Comparison of ENCODE assay signal across 1 cellular context in genomic region chr16:30953511-30954124, GRCh38.
TF ChIP-seq lines count a peak whose summit lies in the region.

No MANE protein-coding gene starts in this region.

TF ChIP-seq in HepG2, 621 proteins besides CTCF, POLR2A, EP300 and RAD21 (continued from another document and continues in another):
- TF ChIP-seq PRDM15 (CRISPR knock-in tag; IDR thresholded peaks at IDR 0.05) (no peak), KLF12 (CRISPR knock-in tag; IDR thresholded peaks at IDR 0.05; ENCODE audit: borderline replicate concordance) (no peak), AGO2 (optimal IDR thresholded peaks at IDR 0.05; ENCODE audit: low read depth, low read length) (peak; percentile 97), TSC22D2 (CRISPR knock-in tag; IDR thresholded peaks at IDR 0.05; ENCODE audit: borderline replicate concordance) (no peak), ZFY (CRISPR knock-in tag; IDR thresholded peaks at IDR 0.05) (peak; percentile 61), TMF1 (CRISPR knock-in tag; IDR thresholded peaks at IDR 0.05; ENCODE audit: low read depth) (no peak), PCBP1 (IDR thresholded peaks at IDR 0.05; ENCODE audit: borderline replicate concordance, low read depth, low read length) (no peak), ZMYM3 (CRISPR knock-in tag; IDR thresholded peaks at IDR 0.05) (peak; percentile 67; the same call in 1 of the 2 replicates), ZNF773 (CRISPR knock-in tag; IDR thresholded peaks at IDR 0.05; ENCODE audit: borderline replicate concordance) (no peak), ZNF879 (CRISPR knock-in tag; IDR thresholded peaks at IDR 0.05) (peak; percentile 9; the same call in 1 of the 2 replicates), PATZ1 (CRISPR knock-in tag; IDR thresholded peaks at IDR 0.05) (peak; percentile 51; the same call in 1 of the 2 replicates), ZSCAN31 (CRISPR knock-in tag; IDR thresholded peaks at IDR 0.05; ENCODE audit: low read depth) (no peak; the same call in none of the 2 replicates), ZMYM4 (CRISPR knock-in tag; IDR thresholded peaks at IDR 0.05) (peak; percentile 25; the same call in 1 of the 2 replicates), NPAS2 (CRISPR knock-in tag; IDR thresholded peaks at IDR 0.05; ENCODE audit: borderline replicate concordance) (no peak), ZNF30 (CRISPR knock-in tag; IDR thresholded peaks at IDR 0.05) (no peak), KDM2A (CRISPR knock-in tag; IDR thresholded peaks at IDR 0.05; ENCODE audit: borderline replicate concordance, low read depth) (peak; percentile 89), HMG20B (CRISPR knock-in tag; conservative IDR thresholded peaks at IDR 0.05) (no peak), CENPBD1 (CRISPR knock-in tag; IDR thresholded peaks at IDR 0.05; ENCODE audit: borderline replicate concordance, low read depth) (no peak), NFE2L2 (IDR thresholded peaks at IDR 0.05; ENCODE audit: low read length) (no peak), AKNA (CRISPR knock-in tag; IDR thresholded peaks at IDR 0.05; ENCODE audit: borderline replicate concordance) (no peak), HNF4G (IDR thresholded peaks at IDR 0.05; ENCODE audit: borderline replicate concordance, low read depth, low read length) (no peak; the same call in 1 of the 2 replicates), HNF4G (CRISPR knock-in tag; IDR thresholded peaks at IDR 0.05; ENCODE audit: borderline replicate concordance, low read depth) (no peak), CHD2 (IDR thresholded peaks at IDR 0.05; ENCODE audit: low read depth, low read length) (no peak), CEBPZ (IDR thresholded peaks at IDR 0.05; ENCODE audit: low read length) (no peak), CCAR2 (optimal IDR thresholded peaks at IDR 0.05; ENCODE audit: low read depth, low read length) (no peak), CBX5 (CRISPR knock-in tag; IDR thresholded peaks at IDR 0.05; ENCODE audit: borderline replicate concordance) (no peak), FOXC1 (CRISPR knock-in tag; IDR thresholded peaks at IDR 0.05; ENCODE audit: borderline replicate concordance) (0 out of 2 replicates have a peak, but pooled peaks have one; percentile 3), SMAD1 (CRISPR knock-in tag; IDR thresholded peaks at IDR 0.05; ENCODE audit: borderline replicate concordance, low read depth) (no peak), FOXO4 (CRISPR knock-in tag; conservative IDR thresholded peaks at IDR 0.05) (no peak), CENPX (CRISPR knock-in tag; IDR thresholded peaks at IDR 0.05) (no peak), CEBPG (CRISPR knock-in tag; IDR thresholded peaks at IDR 0.05) (no peak; the same call in none of the 2 replicates), SIX4 (CRISPR knock-in tag; IDR thresholded peaks at IDR 0.05) (no peak), EZH2 (conservative IDR thresholded peaks at IDR 0.05; ENCODE audit: low read depth, low read length) (no peak), HOXA5 (CRISPR knock-in tag; IDR thresholded peaks at IDR 0.05) (no peak), MAFG (CRISPR knock-in tag; IDR thresholded peaks at IDR 0.05) (no peak), IKZF5 (CRISPR knock-in tag; IDR thresholded peaks at IDR 0.05) (peak; percentile 55; the same call in 1 of the 2 replicates), BRD4 (CRISPR knock-in tag; IDR thresholded peaks at IDR 0.05) (0 out of 2 replicates have a peak, but pooled peaks have one; percentile 4), ZNF180 (CRISPR knock-in tag; IDR thresholded peaks at IDR 0.05; ENCODE audit: borderline replicate concordance, low read depth) (no peak), NR1H2 (CRISPR knock-in tag; IDR thresholded peaks at IDR 0.05; ENCODE audit: borderline replicate concordance, low read depth) (no peak), ZNF484 (CRISPR knock-in tag; IDR thresholded peaks at IDR 0.05; ENCODE audit: borderline replicate concordance, low read depth) (no peak), STAT6 (CRISPR knock-in tag; IDR thresholded peaks at IDR 0.05; ENCODE audit: borderline replicate concordance) (no peak), YEATS4 (CRISPR knock-in tag; IDR thresholded peaks at IDR 0.05; ENCODE audit: borderline replicate concordance) (no peak), TRIM24 (CRISPR knock-in tag; IDR thresholded peaks at IDR 0.05) (no peak), ZNF883 (CRISPR knock-in tag; IDR thresholded peaks at IDR 0.05; ENCODE audit: not compliant biosample characterization) (peak; percentile 74), ZNF556 (CRISPR knock-in tag; IDR thresholded peaks at IDR 0.05; ENCODE audit: borderline replicate concordance) (0 out of 2 replicates have a peak, but pooled peaks have one; percentile 47)
